ENCODE assay signal across 9 cellular contexts in the genomic region with DNA sequence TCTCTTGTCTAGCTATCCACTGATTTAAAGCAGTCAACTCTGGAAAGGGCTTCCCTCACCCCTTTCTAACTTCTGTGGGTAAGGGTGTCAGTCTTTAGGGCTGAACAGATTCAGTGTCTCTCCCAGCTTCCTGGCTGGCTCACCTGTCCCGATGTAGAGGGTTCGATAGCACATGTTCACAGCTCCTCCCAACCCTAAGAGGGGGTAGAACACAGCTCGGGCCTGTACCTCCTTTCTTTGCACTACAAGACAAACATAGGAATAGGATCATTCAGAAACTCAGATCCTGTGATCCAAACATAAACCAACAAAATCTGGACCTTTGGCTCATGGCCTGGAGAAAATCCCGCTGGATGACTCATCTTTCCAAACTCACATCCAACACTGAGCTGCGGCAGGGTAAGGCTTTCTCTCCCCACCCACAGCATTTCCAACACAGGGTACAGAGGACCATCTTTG. TPM values are rescaled to one million over a fixed set of nuclear protein-coding genes. Genes with fewer than 3 reads are reported as not detected.
DNase-seq lines count a peak whose midpoint lies in the region; ATAC-seq, FAIRE-seq and TF ChIP-seq lines count a peak whose summit lies in the region.
"Had no signal": no experiment of that assay in that cellular context is flagged by ENCODE, and none has a peak within 500 bp of the region (broad histone marks: within the 10 kb centered on the region; RNA-seq: fewer than 3 reads in every experiment).

No MANE protein-coding gene starts in this region.

- peak overlapping the region; percentile 81 for H3K27ac ChIP-seq in rectal smooth muscle tissue (ENCODE audit: low read depth, low read length)

- FAIRE-seq in urothelium cell line (lab: Jason Lieb, UNC), result no peak

- H3K27ac Mint-ChIP-seq in activated T-helper 17 cell treated with anti-CD3 and anti-CD28 coated beads, Interleukin-2, amount 50 U/mL, for 72 hours, result peak overlapping the region; percentile 38

- no peak overlapping the region for H3K4me3 Mint-ChIP-seq in activated T-helper 17 cell treated with anti-CD3 and anti-CD28 coated beads, Interleukin-2, amount 50 U/mL, for 72 hours

- no peaks in the 10 kb centered on the region for H3K27me3 Mint-ChIP-seq in activated T-helper 17 cell treated with anti-CD3 and anti-CD28 coated beads, Interleukin-2, amount 50 U/mL, for 72 hours

- no peaks in the 10 kb centered on the region for H3K4me1 Mint-ChIP-seq in activated T-helper 17 cell treated with anti-CD3 and anti-CD28 coated beads, Interleukin-2, amount 50 U/mL, for 72 hours

- peak; percentile 68 for DNase-seq in COLO829 (ENCODE audit: low spot score)
- peak; percentile 79 to 92 for DNase-seq in foreskin fibroblast
- DNase-seq in activated CD4-positive, CD25-positive, alpha-beta regulatory T cell treated with anti-CD3 and anti-CD28 coated beads, Interleukin-2, amount 50 U/mL, for 72 hours, result no peak
- DNase-seq in occipital lobe (lab: John Stamatoyannopoulos, UW), result no peak
- DNase-seq in HUDEP-2 (lab: John Stamatoyannopoulos, UW; ENCODE audit: unreplicated experiment in 76 of 76), result no peak
- no peak for DNase-seq in urothelium cell line (ENCODE audit: low spot score)
- DNase-seq: SHP77 had no signal

- H3K4me3 ChIP-seq in foreskin fibroblast (ENCODE audit: low read depth in 1 of 2, low read length in 2 of 2) (no peak overlapping the region), rectal smooth muscle tissue (ENCODE audit: low read length) (peak overlapping the region; percentile 13)

- H3K36me3 Mint-ChIP-seq in activated T-helper 17 cell treated with anti-CD3 and anti-CD28 coated beads, Interleukin-2, amount 50 U/mL, for 72 hours (ENCODE audit: low read depth), result peaks cover 89% of the 10 kb centered on the region

- no peak for ATAC-seq in activated T-helper 17 cell treated with anti-CD3 and anti-CD28 coated beads, Interleukin-2, amount 50 U/mL, for 72 hours (replicated peaks)

- peaks cover 68% of the 10 kb centered on the region for H3K36me3 ChIP-seq in rectal smooth muscle tissue (ENCODE audit: control insufficient read depth, insufficient read depth, low read length)

- no peak overlapping the region for H3K9ac ChIP-seq in rectal smooth muscle tissue (ENCODE audit: low read length)

- H3K9me3 Mint-ChIP-seq in activated T-helper 17 cell treated with anti-CD3 and anti-CD28 coated beads, Interleukin-2, amount 50 U/mL, for 72 hours, result no peaks in the 10 kb centered on the region

- H3K27me3 ChIP-seq in rectal smooth muscle tissue (ENCODE audit: control insufficient read depth, insufficient read depth, low read length), result no peaks in the 10 kb centered on the region

- TF ChIP-seq CTCF in foreskin fibroblast (IDR thresholded peaks at IDR 0.05; ENCODE audit: low read depth, low read length), result no peak

- peaks cover 25% of the 10 kb centered on the region for H3K4me1 ChIP-seq in rectal smooth muscle tissue (ENCODE audit: control insufficient read depth, insufficient read depth, low read length)

RNA-seq across cellular contexts. Expression of gene DHRS13, which starts 5.8 kb away (rescaled TPM):
- total RNA-seq in activated T-helper 17 cell treated with anti-CD3 and anti-CD28 coated beads, Interleukin-2, amount 50 U/mL, for 72 hours, result 10 to 100 TPM; 24.9 to 82.1 TPM
- total RNA-seq in occipital lobe, result 27.1 TPM

RNA-seq across cellular contexts. Expression of gene FLOT2, which starts 11.1 kb away (rescaled TPM):
- total RNA-seq in activated T-helper 17 cell treated with anti-CD3 and anti-CD28 coated beads, Interleukin-2, amount 50 U/mL, for 72 hours, result 100 to 1,000 TPM in 1 of 2 donors, 10 to 100 TPM in 1; 85.8 to 113 TPM
- 20.0 TPM for total RNA-seq in occipital lobe

RNA-seq across cellular contexts. Expression of gene PHF12, which starts 42.6 kb away (rescaled TPM):
- 10 to 100 TPM; 56.9 to 60.2 TPM for total RNA-seq in activated T-helper 17 cell treated with anti-CD3 and anti-CD28 coated beads, Interleukin-2, amount 50 U/mL, for 72 hours
- 44.8 TPM for total RNA-seq in occipital lobe

RNA-seq across cellular contexts. Expression of gene ERAL1, which starts 53.9 kb away (rescaled TPM):
- 10 to 100 TPM; 38.2 to 60.2 TPM for total RNA-seq in activated T-helper 17 cell treated with anti-CD3 and anti-CD28 coated beads, Interleukin-2, amount 50 U/mL, for 72 hours
- 21.8 TPM for total RNA-seq in occipital lobe

Comparison
In these comparisons a context has a peak if more than half of its experiments do, and no peak if none do; other contexts are left out.
1. DNase-seq: peak in COLO829 (single experiment) and foreskin fibroblast (2 of 2); none in activated CD4-positive, CD25-positive, alpha-beta regulatory T cell treated with anti-CD3 and anti-CD28 coated beads, Interleukin-2, amount 50 U/mL, for 72 hours (single experiment), occipital lobe (single experiment), HUDEP-2 (0 of 76) and urothelium cell line (single experiment).